Comparison of ENCODE assay signal across 26 cellular contexts in the genomic region with DNA sequence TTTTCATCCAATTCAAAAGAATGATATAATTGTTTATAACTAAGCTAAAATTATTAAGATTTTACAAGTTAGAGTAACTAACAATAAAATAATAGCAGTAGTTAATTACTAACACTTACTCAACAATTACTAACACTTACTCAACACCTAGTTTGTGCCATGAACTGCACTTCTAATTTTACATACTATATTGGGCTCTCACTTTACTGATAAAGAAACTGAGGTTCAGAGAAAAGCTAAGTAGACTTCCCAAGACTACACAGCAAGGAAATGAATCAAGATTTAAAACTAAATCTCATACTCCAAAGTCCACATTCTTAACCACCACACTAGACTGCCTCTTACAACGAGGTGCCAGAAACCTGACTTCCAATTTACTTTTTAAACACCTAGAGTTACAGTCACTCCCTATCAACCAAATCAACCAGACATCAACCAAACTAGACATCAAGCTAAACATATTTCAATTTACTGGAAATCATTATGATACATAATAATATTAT. TPM values are rescaled to one million over a fixed set of nuclear protein-coding genes. Genes with fewer than 3 reads are reported as not detected.
A peak's percentile ranks its signal among the peaks of the same experiment; 100 is the strongest.
DNase-seq lines count a peak whose midpoint lies in the region; ATAC-seq, FAIRE-seq and TF ChIP-seq lines count a peak whose summit lies in the region.
"Had no signal": no experiment of that assay in that cellular context is flagged by ENCODE, and none has a peak within 500 bp of the region (broad histone marks: within the 10 kb centered on the region; RNA-seq: fewer than 3 reads in every experiment).

No MANE protein-coding gene starts in this region.

- H3K9ac ChIP-seq in K562 (ENCODE audit: insufficient read depth in 1 of 2, low read depth in 2 of 2, low read length in 2 of 2) = no peak overlapping the region
- H3K9ac ChIP-seq: parathyroid adenoma had no signal

- H3K27ac ChIP-seq in GM23338 (ENCODE audit: low read depth) = no peak overlapping the region
- no peak overlapping the region for H3K27ac ChIP-seq in K562 (ENCODE audit: extremely low read depth, low read depth, low read length)
- no peak overlapping the region for H3K27ac ChIP-seq in pancreas
- H3K27ac ChIP-seq in esophagus muscularis mucosa (replicated peaks in 1 of 4) = no peak overlapping the region
- H3K27ac ChIP-seq: adrenal gland, breast epithelium, C4-2B, parathyroid adenoma, PC-9, sigmoid colon, tibial artery, WERI-Rb-1 had no signal

- CTCF ChIA-PET in K562 (lab: Yijun Ruan, JAX; ENCODE audit: low intra/inter-chr PET ratio) = interaction anchor here (0.6 kb wide), 1 partner anchor 12 kb away, joined by 4 read pairs; no protein-coding TSS in a partner anchor

- H3K79me2 ChIP-seq in GM23338 (replicated peaks; ENCODE audit: insufficient read depth) = peaks cover 86% of the 10 kb centered on the region
- peaks cover 66% of the 10 kb centered on the region for H3K79me2 ChIP-seq in K562 (ENCODE audit: control insufficient read depth, insufficient read depth, low read length)

- no peak overlapping the region for H3K4me3 ChIP-seq in GM23338
- H3K4me3 ChIP-seq in K562 = no peak overlapping the region
- no peak overlapping the region for H3K4me3 ChIP-seq in pancreas
- H3K4me3 ChIP-seq in esophagus muscularis mucosa = no peak overlapping the region
- H3K4me3 ChIP-seq: adrenal gland, breast epithelium, PC-9, sigmoid colon, tibial artery had no signal

- peaks cover 3% of the 10 kb centered on the region; the same call in 1 of the 2 replicates for H4K20me1 ChIP-seq in GM23338 (replicated peaks; ENCODE audit: insufficient read depth)
- no peaks in the 10 kb centered on the region for H4K20me1 ChIP-seq in K562 (replicated peaks; ENCODE audit: control insufficient read depth, insufficient read depth, low read length)

- TF ChIP-seq CTCF in GM23338 (conservative IDR thresholded peaks at IDR 0.05; ENCODE audit: low read depth in 2 of 2) (no peak), K562 (IDR thresholded peaks at IDR 0.05 in 2 of 3, conservative IDR thresholded peaks at IDR 0.05 in 1 of 3; ENCODE audit: insufficient read depth in 2 of 3, low read depth in 1 of 3, low read length in 3 of 3) (no peak), pancreas (IDR thresholded peaks at IDR 0.05) (no peak), esophagus muscularis mucosa (IDR thresholded peaks at IDR 0.05) (no peak)

- no peak for DNase-seq in activated T-cell treated with anti-CD3 and anti-CD28 coated beads, Interleukin-2, amount 50 U/mL, for 24 hours
- DNase-seq in activated T-cell treated with anti-CD3 and anti-CD28 coated beads, Interleukin-2, amount 50 U/mL, for 1 hour = no peak
- DNase-seq in GM23338 (ENCODE audit: low spot score) = no peak
- DNase-seq in K562 (ENCODE audit: extremely low read depth in 1 of 4, low spot score in 3 of 4) = no peak
- DNase-seq in pancreas = no peak
- DNase-seq in SIG-M5 treated with dmso at 0.1 percent for 504 hours (lab: John Stamatoyannopoulos, UW; ENCODE audit: unreplicated experiment) = no peak
- DNase-seq in esophagus muscularis mucosa (ENCODE audit: extremely low spot score) = no peak
- DNase-seq in stimulated activated naive CD4-positive, alpha-beta T cell (lab: John Stamatoyannopoulos, UW) = no peak
- DNase-seq: adrenal gland, dermis blood vessel endothelial cell, DMS53, hippocampal formation, Karpas-422, NCI-H1105, NCI-H2081, PC-9, SIG-M5, sigmoid colon, tibial artery, WERI-Rb-1 had no signal

- H3K27ac Mint-ChIP-seq in activated T-cell treated with anti-CD3 and anti-CD28 coated beads, Interleukin-2, amount 50 U/mL, for 24 hours = peak overlapping the region; percentile 78
- 0 out of 2 replicates have a peak overlapping the region, but pooled peaks have one; percentile 41 for H3K27ac Mint-ChIP-seq in GM23338
- H3K27ac Mint-ChIP-seq: T-helper 1 cell treated with Interleukin-12 subunit alpha and Interleukin-12 subunit beta and Interleukin-4 antibody, amounts not matched to agents 30 μg/mL and 1 μg/mL, for 36 hours had no signal

- in situ Hi-C loops in K562 (cut with MboI) = no loop called here

- H3K4me1 ChIP-seq in GM23338 (ENCODE audit: insufficient read depth) (peaks cover 23% of the 10 kb centered on the region), K562 (replicated peaks in 1 of 2; ENCODE audit: control insufficient read depth in 2 of 2, insufficient read depth in 2 of 2, low read length in 2 of 2) (peaks cover 0 to 9% of the 10 kb centered on the region in 2 experiments; a peak in 4 of 5 replicates), pancreas (peaks cover 4 to 24% (median 17%) of the 10 kb centered on the region in 3 donors), esophagus muscularis mucosa (peaks cover 7 to 15% (median 12%) of the 10 kb centered on the region in 4 donors)
- H3K4me1 ChIP-seq: breast epithelium, parathyroid adenoma had no signal

- H3K27me3 ChIP-seq in GM23338 (ENCODE audit: insufficient read depth) (no peaks in the 10 kb centered on the region), K562 (ENCODE audit: control insufficient read depth in 2 of 2, insufficient read depth in 2 of 2, low read length in 2 of 2) (no peaks in the 10 kb centered on the region), pancreas (no peaks in the 10 kb centered on the region), esophagus muscularis mucosa (no peaks in the 10 kb centered on the region)
- H3K27me3 ChIP-seq: adrenal gland, breast epithelium, sigmoid colon, tibial artery had no signal

- no peaks in the 10 kb centered on the region for H3F3A ChIP-seq in GM23338 (replicated peaks; ENCODE audit: low read depth)

- H3K9me3 ChIP-seq in K562 (replicated peaks; ENCODE audit: control insufficient read depth, insufficient read depth, low read depth, low read length) = no peaks in the 10 kb centered on the region
- no peaks in the 10 kb centered on the region for H3K9me3 ChIP-seq in pancreas
- H3K9me3 ChIP-seq in esophagus muscularis mucosa = no peaks in the 10 kb centered on the region
- H3K9me3 ChIP-seq: adrenal gland, sigmoid colon, tibial artery had no signal

- FAIRE-seq in K562 (lab: Jason Lieb, UNC) = peak; percentile 6
- FAIRE-seq in pancreas (lab: Jason Lieb, UNC) = no peak
- FAIRE-seq: endothelial cell of umbilical vein, H1 had no signal

- no peaks in the 10 kb centered on the region for H3K9me3 Mint-ChIP-seq in activated T-cell treated with anti-CD3 and anti-CD28 coated beads, Interleukin-2, amount 50 U/mL, for 24 hours
- H3K9me3 Mint-ChIP-seq in GM23338 = no peaks in the 10 kb centered on the region
- H3K9me3 Mint-ChIP-seq: T-helper 1 cell treated with Interleukin-12 subunit alpha and Interleukin-12 subunit beta and Interleukin-4 antibody, amounts not matched to agents 30 μg/mL and 1 μg/mL, for 36 hours had no signal

- H3K9me1 ChIP-seq in K562 (ENCODE audit: control insufficient read depth, insufficient read depth, low read length) = no peaks in the 10 kb centered on the region

- no peak for TF ChIP-seq EP300 in K562 (IDR thresholded peaks at IDR 0.05; ENCODE audit: low read length)
- no peak for TF ChIP-seq EP300 in esophagus muscularis mucosa (IDR thresholded peaks at IDR 0.05)

- H3K9me2 ChIP-seq in GM23338 (ENCODE audit: insufficient read depth) = no peaks in the 10 kb centered on the region

- WGBS in K562 (ENCODE audit: insufficient coverage, low coverage, missing lambda C conversion rate) = 83% methylated on average over 1 of the region's 1 CpG
- 10 to 15% methylated on average over 1 of the region's 1 CpG for WGBS in pancreas, 2 donors
- WGBS in esophagus muscularis mucosa = 95% methylated on average over 1 of the region's 1 CpG

- TF ChIP-seq POLR2A in K562 (conservative IDR thresholded peaks at IDR 0.05) = no peak
- no peak for TF ChIP-seq POLR2A in esophagus muscularis mucosa (IDR thresholded peaks at IDR 0.05; ENCODE audit: low read depth)

- ATAC-seq in GM23338 (no peak), K562 (no peak), pancreas (peak in 3 of 4 donors; percentile 26 to 52 (median 49))

- no peak overlapping the region for H2AFZ ChIP-seq in GM23338
- no peak overlapping the region for H2AFZ ChIP-seq in K562 (ENCODE audit: low read depth, low read length)
- H2AFZ ChIP-seq: parathyroid adenoma, PC-9 had no signal

- H3K4me1 Mint-ChIP-seq in activated T-cell treated with anti-CD3 and anti-CD28 coated beads, Interleukin-2, amount 50 U/mL, for 24 hours (ENCODE audit: low read depth) = peaks cover 62% of the 10 kb centered on the region
- peaks cover 36% of the 10 kb centered on the region for H3K4me1 Mint-ChIP-seq in GM23338

- intact Hi-C loops in K562 (cut with micrococcal nuclease) = no loop called here
- intact Hi-C loops in pancreas (cut with DNase I) = no loop called here
- intact Hi-C loops in esophagus muscularis mucosa (cut with DNase I) = no loop called here

- H3K4me2 ChIP-seq in GM23338 (no peak overlapping the region), K562 (ENCODE audit: insufficient read depth, low read length) (no peak overlapping the region)
- H3K4me2 ChIP-seq: PC-9 had no signal

- H3K4me3 Mint-ChIP-seq in activated T-cell treated with anti-CD3 and anti-CD28 coated beads, Interleukin-2, amount 50 U/mL, for 24 hours = no peak overlapping the region
- H3K4me3 Mint-ChIP-seq in GM23338 = no peak overlapping the region
- H3K4me3 Mint-ChIP-seq: T-helper 1 cell treated with Interleukin-12 subunit alpha and Interleukin-12 subunit beta and Interleukin-4 antibody, amounts not matched to agents 30 μg/mL and 1 μg/mL, for 36 hours had no signal

- BruUV-seq in K562 (replicated peaks; lab: Mats Ljungman, UMichigan) = no TSS peak

- peaks cover 60% of the 10 kb centered on the region for H3K36me3 Mint-ChIP-seq in activated T-cell treated with anti-CD3 and anti-CD28 coated beads, Interleukin-2, amount 50 U/mL, for 24 hours (ENCODE audit: low read depth)
- H3K36me3 Mint-ChIP-seq in GM23338 (ENCODE audit: low read depth) = peaks cover 17% of the 10 kb centered on the region

- H3K36me3 ChIP-seq in GM23338 (ENCODE audit: insufficient read depth) = peaks cover 20% of the 10 kb centered on the region; the same call in 1 of the 2 replicates
- H3K36me3 ChIP-seq in K562 (ENCODE audit: control insufficient read depth, insufficient read depth, low read length) = peaks cover 37% of the 10 kb centered on the region; the same call in 2 of the 3 replicates
- peaks cover 0 to 18% (median 12%) of the 10 kb centered on the region in 3 donors for H3K36me3 ChIP-seq in pancreas
- H3K36me3 ChIP-seq in esophagus muscularis mucosa = peaks cover 12 to 26% (median 21%) of the 10 kb centered on the region in 4 donors
- H3K36me3 ChIP-seq: breast epithelium, WERI-Rb-1 had no signal

- TF ChIP-seq RAD21 in K562 (CRISPR knock-in tag; conservative IDR thresholded peaks at IDR 0.05 in 1 of 2, IDR thresholded peaks at IDR 0.05 in 1 of 2) = no peak

- no peaks in the 10 kb centered on the region for H3K27me3 Mint-ChIP-seq in activated T-cell treated with anti-CD3 and anti-CD28 coated beads, Interleukin-2, amount 50 U/mL, for 24 hours
- H3K27me3 Mint-ChIP-seq in GM23338 (ENCODE audit: insufficient read depth, low read depth, poor library complexity) = no peaks in the 10 kb centered on the region

- POLR2A ChIA-PET in K562 (lab: Yijun Ruan, JAX) = interaction anchor here (1.1 kb wide), 1 partner anchor 11 kb away, joined by 3 read pairs; no protein-coding TSS in a partner anchor

RNA-seq across cellular contexts. Expression of a gene that starts 25.1 kb away (rescaled TPM):
- total RNA-seq in GM23338 (2014; rRNA removed; shearing (Covaris generic)) = 61.4 and 69.3 TPM in 2 replicates
- polyA plus RNA-seq in GM23338 (2016; fragmentation: Nextera tagmentation; extraction: Ambion mirVana) (36.3 and 46.0 TPM in 2 replicates), K562 (2011; rRNA removed) (21.6 and 26.4 TPM in 2 replicates), K562 (2014; fragmentation: Illumina TruSeq; extraction: Trizol) (29.4 and 42.4 TPM in 2 replicates), K562 (2014; fragmentation: Nextera tagmentation; extraction: Ambion mirVana) (10 to 100 TPM; 10.0 to 10.1 TPM), K562 (2014; rRNA removed) (24.1 and 24.9 TPM in 2 replicates), pancreas (10 to 100 TPM; 18.9 to 25.1 TPM)
- 33.4 and 118 TPM in 2 replicates for total RNA-seq in K562 (2011; cell fraction: chromatin; rRNA removed; ENCODE audit: low replicate concordance)
- 15.3 and 21.4 TPM in 2 replicates for total RNA-seq in K562 (2011; cell fraction: nucleolus; rRNA removed)
- 51.2 and 76.0 TPM in 2 replicates for total RNA-seq in K562 (2011; cell fraction: nucleoplasm; rRNA removed)
- total RNA-seq in K562 (2014; rRNA removed) (17.3 and 18.8 TPM in 2 replicates), K562 (2014; rRNA removed; fragmentation: Illumina TruSeq; extraction: Trizol) (35.0 and 39.7 TPM in 2 replicates), K562 (2015; rRNA removed; fragmentation: Illumina TruSeq; extraction: Trizol) (37.9 and 42.2 TPM in 2 replicates), K562 (2021) (30.2 and 31.7 TPM in 2 replicates), pancreas (10 to 100 TPM; 11.7 to 25.1 (median 16.4) TPM), esophagus muscularis mucosa (10 to 100 TPM; 19.8 to 29.9 (median 21.3) TPM)
- polyA plus RNA-seq in K562 (2011; cell fraction: cytosol; rRNA removed) = 5.0 and 8.4 TPM in 2 replicates
- polyA plus RNA-seq in K562 (2011; cell fraction: nucleus; rRNA removed) = 47.1 and 53.8 TPM in 2 replicates
- polyA plus RNA-seq in K562 (2012) = 15.4 and 18.7 TPM in 2 replicates
- 24.0 and 29.6 TPM in 2 replicates for polyA minus RNA-seq in K562 (2011; rRNA and poly(A)+ RNA removed)
- 8.9 and 9.5 TPM in 2 replicates for polyA minus RNA-seq in K562 (2011; cell fraction: cytosol; rRNA and poly(A)+ RNA removed)
- 34.6 and 62.4 TPM in 2 replicates for polyA minus RNA-seq in K562 (2011; cell fraction: nucleus; rRNA and poly(A)+ RNA removed)

Comparison
In these comparisons a context has a peak if more than half of its experiments do, and no peak if none do; other contexts are left out.
1. ATAC-seq: peak in pancreas (3 of 4); none in GM23338 (single experiment) and K562 (single experiment).